In the genomic region with DNA sequence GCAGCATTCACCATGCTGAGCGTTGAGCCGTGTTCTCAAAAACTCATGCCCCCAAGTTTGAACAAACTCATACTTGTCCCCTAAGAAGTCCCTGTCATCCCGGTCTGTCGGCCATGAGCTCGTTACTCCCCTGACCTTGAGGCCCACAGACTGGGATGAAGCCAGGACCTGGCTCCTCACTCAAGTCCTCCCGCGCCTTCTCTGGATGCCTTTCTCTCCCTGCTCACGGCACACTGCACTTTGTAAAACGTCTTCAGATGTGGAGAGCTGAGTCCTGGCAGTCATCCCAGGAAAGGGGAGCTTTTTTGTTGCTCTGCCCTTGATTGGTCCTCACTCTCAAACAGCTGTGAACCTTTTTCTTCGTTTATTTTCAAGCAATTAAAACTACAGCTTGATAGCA, we compare ENCODE assay signal across 9 cellular contexts.
DNase-seq lines count a peak whose midpoint lies in the region; ATAC-seq and TF ChIP-seq lines count a peak whose summit lies in the region.
"Had no signal": no experiment of that assay in that cellular context is flagged by ENCODE, and none has a peak within 500 bp of the region (broad histone marks: within the 10 kb centered on the region; RNA-seq: fewer than 3 reads in every experiment).

No MANE protein-coding gene starts in this region.

- H2AFZ ChIP-seq in GM23248 (peak overlapping the region; percentile 45), hepatocyte (no peak overlapping the region)

- H3K27me3 Mint-ChIP-seq in effector memory CD8-positive, alpha-beta T cell, result no peaks in the 10 kb centered on the region

- no peaks in the 10 kb centered on the region for H3K27me3 ChIP-seq in GM23248 (replicated peaks; ENCODE audit: insufficient read depth)
- no peaks in the 10 kb centered on the region for H3K27me3 ChIP-seq in ascending aorta
- H3K27me3 ChIP-seq in hepatocyte, result no peaks in the 10 kb centered on the region

- H3K9me3 ChIP-seq in GM23248 (ENCODE audit: low read depth) (no peaks in the 10 kb centered on the region), ascending aorta (no peaks in the 10 kb centered on the region), hepatocyte (ENCODE audit: low read depth) (no peaks in the 10 kb centered on the region)

- H3K9me3 Mint-ChIP-seq in effector memory CD8-positive, alpha-beta T cell, result no peaks in the 10 kb centered on the region

- H3K27ac ChIP-seq in GM23248, result peak overlapping the region; percentile 62
- peak overlapping the region; percentile 6 to 36 for H3K27ac ChIP-seq in ascending aorta
- peak overlapping the region; percentile 65 for H3K27ac ChIP-seq in hepatocyte

- ATAC-seq in effector memory CD8-positive, alpha-beta T cell (replicated peaks), result no peak
- ATAC-seq in HG03135 (IDR thresholded peaks at IDR 0.05; ENCODE audit: unreplicated experiment), result no peak

- H3K4me2 ChIP-seq in GM23248 (ENCODE audit: unreplicated experiment) (peak overlapping the region; percentile 95), hepatocyte (peak overlapping the region; percentile 56)

- H3K36me3 Mint-ChIP-seq in effector memory CD8-positive, alpha-beta T cell (ENCODE audit: insufficient read depth), result peaks cover 5% of the 10 kb centered on the region

- in situ Hi-C loops in GM23248 (cut with MboI), result no loop called here

- H3K79me2 ChIP-seq in GM23248 (ENCODE audit: insufficient read depth) (peaks cover 63% of the 10 kb centered on the region), hepatocyte (peaks cover 8% of the 10 kb centered on the region)

- H3K4me3 ChIP-seq in GM23248 (peak overlapping the region; percentile 20), ascending aorta (peak overlapping the region in 1 of 2 donors; percentile 29), hepatocyte (no peak overlapping the region), skeletal muscle cell (ENCODE audit: low read depth, low read length) (no peak overlapping the region)

- H3F3A ChIP-seq in GM23248 (ENCODE audit: insufficient read depth), result peaks cover 30% of the 10 kb centered on the region

- no peaks in the 10 kb centered on the region for H3K9me2 ChIP-seq in GM23248 (ENCODE audit: insufficient read depth)
- H3K9me2 ChIP-seq in hepatocyte (replicated peaks; ENCODE audit: insufficient read depth), result no peaks in the 10 kb centered on the region

- intact Hi-C loops in ascending aorta (cut with DNase I), result no loop called here

- H3K36me3 ChIP-seq in GM23248 (ENCODE audit: low read depth) (no peaks in the 10 kb centered on the region), ascending aorta (no peaks in the 10 kb centered on the region), hepatocyte (replicated peaks; ENCODE audit: insufficient read depth, low read depth) (no peaks in the 10 kb centered on the region)

- H3K4me3 Mint-ChIP-seq in effector memory CD8-positive, alpha-beta T cell, result no peak overlapping the region

- TF ChIP-seq CTCF in ascending aorta (IDR thresholded peaks at IDR 0.05) (no peak), hepatocyte (IDR thresholded peaks at IDR 0.05; ENCODE audit: poor library complexity) (no peak)

- peak overlapping the region in 1 of 2 donors; percentile 13 for H3K27ac Mint-ChIP-seq in effector memory CD8-positive, alpha-beta T cell

- H3K4me1 Mint-ChIP-seq in effector memory CD8-positive, alpha-beta T cell (ENCODE audit: low read depth in 2 of 2), result peaks cover 21 to 41% of the 10 kb centered on the region in 2 donors

- H3K4me1 ChIP-seq in GM23248 (ENCODE audit: insufficient read depth) (peaks cover 67% of the 10 kb centered on the region), ascending aorta (peaks cover 0 to 11% of the 10 kb centered on the region in 2 donors), hepatocyte (ENCODE audit: insufficient read depth) (peaks cover 25% of the 10 kb centered on the region)

- H4K20me1 ChIP-seq in GM23248 (ENCODE audit: insufficient read depth) (no peaks in the 10 kb centered on the region), hepatocyte (ENCODE audit: insufficient read depth, poor library complexity, severe bottlenecking) (no peaks in the 10 kb centered on the region)

- DNase-seq in GM23248, result peak; percentile 85
- DNase-seq in ascending aorta (ENCODE audit: low spot score in 2 of 2), result no peak
- peak; percentile 65 for DNase-seq in hepatocyte (ENCODE audit: low spot score)
- DNase-seq in skeletal muscle cell (ENCODE audit: low read depth), result peak; percentile 51
- no peak for DNase-seq in effector memory CD8-positive, alpha-beta T cell
- DNase-seq in NCI-H526 treated with DMSO at 0.1 percent for 48 hours (lab: John Stamatoyannopoulos, UW), result no peak
- no peak for DNase-seq in activated CD8-positive, alpha-beta memory T cell treated with anti-CD3 and anti-CD28 coated beads, Interleukin-2, amount 50 U/mL, for 48 hours
- DNase-seq: NCI-H774 had no signal

- 16 to 18% methylated on average over 10 of the region's 10 CpGs for WGBS in GM23248 (ENCODE audit: low coverage in 1 of 2, low lambda C conversion rate in 2 of 2, missing lambda C conversion rate in 2 of 2), 2 experiments
- 51% methylated on average over 10 of the region's 10 CpGs for WGBS in hepatocyte (ENCODE audit: low lambda C conversion rate, missing lambda C conversion rate)

- peak overlapping the region; percentile 40 for H3K9ac ChIP-seq in GM23248

Comparison
In these comparisons a context has a peak if more than half of its experiments do, and no peak if none do; other contexts are left out.
1. DNase-seq: peak in GM23248 (single experiment), hepatocyte (single experiment) and skeletal muscle cell (single experiment); none in ascending aorta (0 of 2), effector memory CD8-positive, alpha-beta T cell (0 of 3), NCI-H526 treated with DMSO at 0.1 percent for 48 hours (single experiment) and activated CD8-positive, alpha-beta memory T cell treated with anti-CD3 and anti-CD28 coated beads, Interleukin-2, amount 50 U/mL, for 48 hours (single experiment).
2. Peak in every context shown above with its lines, with median percentiles within 50 percentile points of each other: H3K27ac ChIP-seq.